Comparison of ENCODE assay signal across 14 cellular contexts in the genomic region with DNA sequence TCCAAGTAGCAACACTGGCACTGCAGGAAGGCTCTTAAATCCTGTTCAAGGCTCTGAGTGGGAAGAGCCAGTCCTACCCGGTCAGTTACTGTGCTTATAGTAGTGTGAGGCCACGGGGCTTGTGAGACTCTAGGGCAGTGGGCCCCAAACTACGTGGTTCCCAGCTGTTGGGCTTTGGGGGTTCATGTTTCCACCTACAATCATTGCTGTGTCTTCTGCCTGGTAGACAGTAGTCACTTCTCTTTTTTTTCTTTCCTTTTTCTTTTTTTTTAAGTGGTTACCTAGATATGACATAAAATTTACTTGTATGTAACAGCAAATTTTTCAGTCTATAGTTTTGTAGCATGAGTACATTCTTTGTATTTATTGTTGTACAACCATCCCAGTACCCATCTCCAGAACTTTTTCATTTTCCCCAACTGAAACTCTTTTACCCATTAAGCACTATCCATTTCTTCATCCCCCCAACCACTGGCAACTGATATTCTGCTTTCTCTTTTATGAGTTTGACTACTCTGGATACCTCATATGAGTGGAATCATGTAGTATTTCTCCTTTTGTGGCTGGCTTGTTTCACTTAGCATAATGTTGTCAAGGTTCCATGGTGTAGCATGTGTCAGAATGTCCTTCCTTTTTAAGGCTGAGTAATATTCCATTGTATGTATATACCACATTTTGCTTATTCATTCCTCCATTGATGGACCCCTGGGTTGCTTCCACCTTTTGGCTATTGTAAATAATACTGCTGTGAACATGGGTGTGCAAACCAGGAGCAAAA.
"Had no signal": no experiment of that assay in that cellular context is flagged by ENCODE, and none has a peak within 500 bp of the region (broad histone marks: within the 10 kb centered on the region; RNA-seq: fewer than 3 reads in every experiment).

No MANE protein-coding gene starts in this region.

- H3K27ac Mint-ChIP-seq: activated CD4-positive, alpha-beta T cell treated with anti-CD3 and anti-CD28 coated beads, Interleukin-2, amount 10 ng/mL, durations not matched to agents 7 days and 5 days; T-helper 17 cell had no signal

- H3K9me3 ChIP-seq: psoas muscle, right lobe of liver, thyroid gland had no signal

- H3K27ac ChIP-seq: psoas muscle, right lobe of liver, thyroid gland had no signal

- H3K4me1 ChIP-seq: right lobe of liver had no signal

- H3K4me2 ChIP-seq: smooth muscle cell had no signal

- H3K4me3 Mint-ChIP-seq: activated CD4-positive, alpha-beta T cell treated with anti-CD3 and anti-CD28 coated beads, Interleukin-2, amount 10 ng/mL, durations not matched to agents 7 days and 5 days; neural crest cell; T-helper 17 cell had no signal

- H3K4me1 Mint-ChIP-seq: activated CD4-positive, alpha-beta T cell treated with anti-CD3 and anti-CD28 coated beads, Interleukin-2, amount 10 ng/mL, durations not matched to agents 7 days and 5 days; neural crest cell had no signal

- H3K36me3 ChIP-seq: right lobe of liver, thyroid gland had no signal

- H3K9me3 Mint-ChIP-seq: activated CD4-positive, alpha-beta T cell treated with anti-CD3 and anti-CD28 coated beads, Interleukin-2, amount 10 ng/mL, durations not matched to agents 7 days and 5 days; neural crest cell had no signal

- H3K4me3 ChIP-seq: lung, psoas muscle, right lobe of liver, smooth muscle cell, thyroid gland had no signal

- H3K27me3 ChIP-seq: right lobe of liver, thyroid gland had no signal

- ATAC-seq: psoas muscle, right lobe of liver, T-helper 17 cell had no signal

- DNase-seq: activated CD4-positive, alpha-beta T cell treated with anti-CD3 and anti-CD28 coated beads, Interleukin-2, amount 10 ng/mL, durations not matched to agents 7 days and 5 days; activated CD4-positive, CD25-positive, alpha-beta regulatory T cell; activated CD8-positive, alpha-beta memory T cell treated with anti-CD3 and anti-CD28 coated beads for 24 hours; activated naive CD4-positive, alpha-beta T cell treated with anti-CD3 and anti-CD28 coated beads, Interleukin-2, amount 50 U/mL, for 16 hours; amniotic stem cell; hippocampal formation; midbrain; psoas muscle; right lobe of liver; T-helper 17 cell; thyroid gland had no signal
